Comparison of ENCODE assay signal across 9 cellular contexts in the genomic region with DNA sequence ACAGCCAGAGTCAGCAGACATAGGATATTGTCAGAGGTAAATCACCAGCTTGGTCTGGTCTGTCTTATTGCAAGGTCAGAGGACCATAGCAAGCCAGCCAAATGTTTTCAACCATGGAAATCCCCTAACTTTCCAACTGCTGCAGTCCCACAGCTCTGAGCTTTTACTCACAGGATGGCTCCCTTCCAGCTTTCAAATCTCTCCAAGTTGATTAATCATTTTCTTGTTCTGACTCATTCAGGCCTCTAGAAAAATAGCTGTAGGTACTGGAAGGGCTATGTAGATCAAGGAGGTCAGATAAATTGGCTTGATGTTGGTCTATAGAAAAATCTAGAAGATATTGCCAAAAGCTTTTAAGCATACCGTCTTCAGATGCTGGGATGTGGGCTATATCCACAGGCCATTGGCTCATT.
A peak's percentile ranks its signal among the peaks of the same experiment; 100 is the strongest.
DNase-seq lines count a peak whose midpoint lies in the region; TF ChIP-seq lines count a peak whose summit lies in the region.
"Had no signal": no experiment of that assay in that cellular context is flagged by ENCODE, and none has a peak within 500 bp of the region (broad histone marks: within the 10 kb centered on the region; RNA-seq: fewer than 3 reads in every experiment).

No MANE protein-coding gene starts in this region.

- no peaks in the 10 kb centered on the region for H3K9me3 ChIP-seq in muscle layer of duodenum (ENCODE audit: control insufficient read depth in 1 of 2, low read length in 2 of 2)

- H3K27ac ChIP-seq in muscle layer of duodenum (ENCODE audit: low read length): peak overlapping the region; percentile 86
- H3K27ac ChIP-seq: C4-2B had no signal

- H3K4me1 ChIP-seq in muscle layer of duodenum (ENCODE audit: control insufficient read depth in 1 of 2, insufficient read depth in 2 of 2, low read length in 2 of 2): peaks cover 24 to 27% of the 10 kb centered on the region in 2 donors

- no peak for TF ChIP-seq CTCF in HFF-Myc (IDR thresholded peaks at IDR 0.05; ENCODE audit: low read depth, low read length, missing control alignments)

- H3K4me3 ChIP-seq in HFF-Myc (replicated peaks; ENCODE audit: low read depth, low read length) (no peak overlapping the region), muscle layer of duodenum (ENCODE audit: low read depth in 1 of 2, low read length in 2 of 2) (no peak overlapping the region)

- peak; percentile 10 for DNase-seq in NCI-H82 (lab: John Stamatoyannopoulos, UW)
- DNase-seq in NCI-H82 treated with DMSO at 0.1 percent for 48 hours (lab: John Stamatoyannopoulos, UW; ENCODE audit: unreplicated experiment): no peak
- DNase-seq in HFF-Myc (ENCODE audit: extremely low read depth, low read depth): peak; percentile 97
- peak; percentile 99 for DNase-seq in NCI-H226
- DNase-seq in dermis microvascular lymphatic vessel endothelial cell (ENCODE audit: low read depth in 2 of 2): peak; percentile 94 to 100
- no peak for DNase-seq in NCI-H2081 treated with DMSO at 0.1 percent for 48 hours (lab: John Stamatoyannopoulos, UW)
- DNase-seq in NCI-H2029 (lab: John Stamatoyannopoulos, UW): no peak

- no peaks in the 10 kb centered on the region for H3K36me3 ChIP-seq in muscle layer of duodenum (ENCODE audit: control insufficient read depth in 1 of 2, insufficient read depth in 2 of 2, low read length in 2 of 2)

- no peaks in the 10 kb centered on the region for H3K27me3 ChIP-seq in muscle layer of duodenum (ENCODE audit: low read depth, low read length)

Comparison
In these comparisons a context has a peak if more than half of its experiments do, and no peak if none do; other contexts are left out.
1. DNase-seq: peak in NCI-H82 (single experiment), HFF-Myc (single experiment), NCI-H226 (single experiment) and dermis microvascular lymphatic vessel endothelial cell (2 of 2); none in NCI-H82 treated with DMSO at 0.1 percent for 48 hours (single experiment), NCI-H2081 treated with DMSO at 0.1 percent for 48 hours (single experiment) and NCI-H2029 (single experiment).